Comparison of ENCODE assay signal across 1 cellular context in genomic region chr17:32298721-32299578, GRCh38.
TF ChIP-seq lines count a peak whose summit lies in the region.

No MANE protein-coding gene starts in this region.

TF ChIP-seq in HepG2, 621 proteins besides CTCF, POLR2A, EP300 and RAD21:
- TF ChIP-seq ZNF782 (CRISPR knock-in tag; IDR thresholded peaks at IDR 0.05; ENCODE audit: borderline replicate concordance) (no peak), PCBP1 (IDR thresholded peaks at IDR 0.05; ENCODE audit: borderline replicate concordance, low read depth, low read length) (no peak), ZBTB39 (CRISPR knock-in tag; IDR thresholded peaks at IDR 0.05) (no peak), ASH2L (IDR thresholded peaks at IDR 0.05; ENCODE audit: insufficient read length, low read depth, low read length) (no peak), MAFG (CRISPR knock-in tag; IDR thresholded peaks at IDR 0.05) (no peak), ZNF430 (CRISPR knock-in tag; IDR thresholded peaks at IDR 0.05) (no peak)
- TF ChIP-seq, protein P1, sequence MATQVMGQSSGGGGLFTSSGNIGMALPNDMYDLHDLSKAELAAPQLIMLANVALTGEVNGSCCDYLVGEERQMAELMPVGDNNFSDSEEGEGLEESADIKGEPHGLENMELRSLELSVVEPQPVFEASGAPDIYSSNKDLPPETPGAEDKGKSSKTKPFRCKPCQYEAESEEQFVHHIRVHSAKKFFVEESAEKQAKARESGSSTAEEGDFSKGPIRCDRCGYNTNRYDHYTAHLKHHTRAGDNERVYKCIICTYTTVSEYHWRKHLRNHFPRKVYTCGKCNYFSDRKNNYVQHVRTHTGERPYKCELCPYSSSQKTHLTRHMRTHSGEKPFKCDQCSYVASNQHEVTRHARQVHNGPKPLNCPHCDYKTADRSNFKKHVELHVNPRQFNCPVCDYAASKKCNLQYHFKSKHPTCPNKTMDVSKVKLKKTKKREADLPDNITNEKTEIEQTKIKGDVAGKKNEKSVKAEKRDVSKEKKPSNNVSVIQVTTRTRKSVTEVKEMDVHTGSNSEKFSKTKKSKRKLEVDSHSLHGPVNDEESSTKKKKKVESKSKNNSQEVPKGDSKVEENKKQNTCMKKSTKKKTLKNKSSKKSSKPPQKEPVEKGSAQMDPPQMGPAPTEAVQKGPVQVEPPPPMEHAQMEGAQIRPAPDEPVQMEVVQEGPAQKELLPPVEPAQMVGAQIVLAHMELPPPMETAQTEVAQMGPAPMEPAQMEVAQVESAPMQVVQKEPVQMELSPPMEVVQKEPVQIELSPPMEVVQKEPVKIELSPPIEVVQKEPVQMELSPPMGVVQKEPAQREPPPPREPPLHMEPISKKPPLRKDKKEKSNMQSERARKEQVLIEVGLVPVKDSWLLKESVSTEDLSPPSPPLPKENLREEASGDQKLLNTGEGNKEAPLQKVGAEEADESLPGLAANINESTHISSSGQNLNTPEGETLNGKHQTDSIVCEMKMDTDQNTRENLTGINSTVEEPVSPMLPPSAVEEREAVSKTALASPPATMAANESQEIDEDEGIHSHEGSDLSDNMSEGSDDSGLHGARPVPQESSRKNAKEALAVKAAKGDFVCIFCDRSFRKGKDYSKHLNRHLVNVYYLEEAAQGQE (IDR thresholded peaks at IDR 0.05; ENCODE audit: borderline replicate concordance in 1 of 2, low read depth in 1 of 2, low read length in 2 of 2): peak in 1 of 2 experiments; percentile 36; a peak in 2 of 4 replicates
